In the genomic region with DNA sequence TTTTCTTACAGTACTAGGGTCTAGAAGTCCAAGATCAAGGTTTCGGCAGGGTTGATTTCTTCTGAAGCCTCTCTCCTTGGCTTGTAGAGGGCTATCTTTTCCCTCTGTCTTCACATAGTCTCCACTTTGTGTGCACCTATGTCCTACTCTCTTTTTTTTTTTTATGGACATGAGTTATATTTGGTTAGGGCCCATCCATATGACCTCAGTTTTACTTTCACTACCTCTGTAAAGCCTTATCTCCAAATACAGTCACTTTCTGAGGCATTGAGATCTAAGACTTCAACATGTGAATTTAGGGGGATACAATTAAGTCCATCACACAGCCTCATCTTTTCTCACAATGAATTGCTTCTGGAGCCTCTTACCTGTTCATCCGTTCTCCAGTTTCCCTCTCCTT, we compare ENCODE assay signal across 8 cellular contexts. TPM values are rescaled to one million over a fixed set of nuclear protein-coding genes. Genes with fewer than 3 reads are reported as not detected.
"Had no signal": no experiment of that assay in that cellular context is flagged by ENCODE, and none has a peak within 500 bp of the region (broad histone marks: within the 10 kb centered on the region; RNA-seq: fewer than 3 reads in every experiment).

No MANE protein-coding gene starts in this region.

- FAIRE-seq: HepG2 had no signal

- H3K9ac ChIP-seq: KMS-11 had no signal

- ATAC-seq: HepG2 had no signal

- DNase-seq: IMR-90, KBM-7, KG1 had no signal

- H3K27ac ChIP-seq: HL-60, KMS-11 had no signal

- H3K4me2 ChIP-seq: KMS-11 had no signal

RNA-seq across cellular contexts. Expression of a gene that starts 57.0 kb away (rescaled TPM):
- total RNA-seq: HT1080, IMR-90 had no signal
- polyA plus RNA-seq: IgD-negative memory B cell, IMR-90 had no signal
